11 cellular contexts compared by ENCODE assay signal in the genomic region with DNA sequence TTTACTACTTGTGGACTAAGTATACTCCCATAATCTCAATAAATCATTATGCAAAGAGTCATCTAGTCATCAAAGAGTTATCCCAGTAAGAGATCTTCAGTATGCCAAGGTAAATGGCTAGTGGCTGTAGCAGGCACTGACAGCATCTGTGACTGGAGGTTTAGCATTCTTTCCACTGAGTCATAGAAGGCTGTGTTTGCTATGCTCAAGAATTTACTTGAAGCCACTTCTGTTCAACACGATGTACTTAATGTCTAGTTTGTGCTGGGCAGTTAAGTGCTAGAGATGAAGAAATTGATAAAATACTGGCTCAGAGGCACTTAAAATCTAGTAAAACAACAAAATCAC. TPM values are rescaled to one million over a fixed set of nuclear protein-coding genes. Genes with fewer than 3 reads are reported as not detected.
DNase-seq lines count a peak whose midpoint lies in the region; ATAC-seq and TF ChIP-seq lines count a peak whose summit lies in the region.
"Had no signal": no experiment of that assay in that cellular context is flagged by ENCODE, and none has a peak within 500 bp of the region (broad histone marks: within the 10 kb centered on the region; RNA-seq: fewer than 3 reads in every experiment).

No MANE protein-coding gene starts in this region.

- ATAC-seq in activated T-cell treated with anti-CD3 and anti-CD28 coated beads, Interleukin-2, amount 50 U/mL, for 72 hours (replicated peaks in 1 of 2): peak; percentile 59 to 64
- ATAC-seq in RWPE2 (ENCODE audit: low read depth) (peak; percentile 85), HG03045 (IDR thresholded peaks at IDR 0.05; ENCODE audit: unreplicated experiment) (no peak)

- peaks cover 33 to 65% of the 10 kb centered on the region in 2 donors for H3K36me3 Mint-ChIP-seq in activated T-cell treated with anti-CD3 and anti-CD28 coated beads, Interleukin-2, amount 50 U/mL, for 72 hours (ENCODE audit: insufficient read depth in 2 of 2)

- peaks cover 86% of the 10 kb centered on the region for H3K4me1 Mint-ChIP-seq in activated T-cell treated with anti-CD3 and anti-CD28 coated beads, Interleukin-2, amount 50 U/mL, for 72 hours (ENCODE audit: low read depth)

- H3K27me3 ChIP-seq in RWPE2 (ENCODE audit: insufficient read depth, poor library complexity, severe bottlenecking): no peaks in the 10 kb centered on the region
- H3K27me3 ChIP-seq: vagina had no signal

- H3K4me3 ChIP-seq in RWPE2 (ENCODE audit: severe bottlenecking) (no peak overlapping the region), fibroblast of mammary gland (ENCODE audit: control insufficient read depth, low read depth, low read length) (no peak overlapping the region)
- H3K4me3 ChIP-seq: vagina had no signal

- H3K27me3 Mint-ChIP-seq in activated T-cell treated with anti-CD3 and anti-CD28 coated beads, Interleukin-2, amount 50 U/mL, for 72 hours (ENCODE audit: low read depth): no peaks in the 10 kb centered on the region
- H3K27me3 Mint-ChIP-seq: CD4-positive, CD25-positive, alpha-beta regulatory T cell had no signal

- TF ChIP-seq CTCF in RWPE2 (IDR thresholded peaks at IDR 0.05; ENCODE audit: poor library complexity, severe bottlenecking): no peak
- TF ChIP-seq CTCF in fibroblast of mammary gland (conservative IDR thresholded peaks at IDR 0.05; ENCODE audit: control insufficient read depth, insufficient read depth, low read depth, low read length): no peak

- H3K36me3 ChIP-seq in RWPE2 (ENCODE audit: low read depth): no peaks in the 10 kb centered on the region
- H3K36me3 ChIP-seq: vagina had no signal

- H3K9me3 Mint-ChIP-seq in activated T-cell treated with anti-CD3 and anti-CD28 coated beads, Interleukin-2, amount 50 U/mL, for 72 hours: peaks cover 6 to 9% of the 10 kb centered on the region in 2 donors

- peaks cover 35% of the 10 kb centered on the region for H3K4me1 ChIP-seq in RWPE2 (ENCODE audit: insufficient read depth, poor library complexity, severe bottlenecking)
- H3K4me1 ChIP-seq: vagina had no signal

- no peak for DNase-seq in activated T-cell treated with anti-CD3 and anti-CD28 coated beads, Interleukin-2, amount 50 U/mL, for 72 hours
- DNase-seq in activated T-cell treated with anti-CD3 and anti-CD28 coated beads, Interleukin-2, amount 50 U/mL, for 1 hour: no peak
- DNase-seq in RWPE2 (ENCODE audit: low spot score) (no peak), fibroblast of mammary gland (ENCODE audit: low read depth) (peak; percentile 38), stromal cell of bone marrow (ENCODE audit: low read depth) (peak; percentile 52), caudate nucleus (lab: John Stamatoyannopoulos, UW) (no peak), activated gamma-delta T cell (lab: John Stamatoyannopoulos, UW) (no peak)
- DNase-seq: CD4-positive, CD25-positive, alpha-beta regulatory T cell; Kasumi-1 had no signal

- H3K27ac Mint-ChIP-seq in activated T-cell treated with anti-CD3 and anti-CD28 coated beads, Interleukin-2, amount 50 U/mL, for 72 hours: peak overlapping the region; percentile 74

- H3K27ac ChIP-seq in RWPE2 (ENCODE audit: poor library complexity, severe bottlenecking) (peak overlapping the region; percentile 94), caudate nucleus (ENCODE audit: low read depth, low read length) (no peak overlapping the region)
- H3K27ac ChIP-seq: vagina had no signal

- no peaks in the 10 kb centered on the region for H3K9me3 ChIP-seq in RWPE2 (ENCODE audit: severe bottlenecking)
- H3K9me3 ChIP-seq: vagina had no signal

- H3K4me3 Mint-ChIP-seq in activated T-cell treated with anti-CD3 and anti-CD28 coated beads, Interleukin-2, amount 50 U/mL, for 72 hours: peak overlapping the region; percentile 15 to 55
- H3K4me3 Mint-ChIP-seq: CD4-positive, CD25-positive, alpha-beta regulatory T cell had no signal

RNA-seq across cellular contexts. Expression of a gene that starts 13.1 kb away (rescaled TPM):
- 100 to 1,000 TPM; 360 to 597 TPM for total RNA-seq in activated T-cell treated with anti-CD3 and anti-CD28 coated beads, Interleukin-2, amount 50 U/mL, for 72 hours

RNA-seq across cellular contexts. Expression of a gene that starts 40.1 kb away (rescaled TPM):
- total RNA-seq in activated T-cell treated with anti-CD3 and anti-CD28 coated beads, Interleukin-2, amount 50 U/mL, for 72 hours: 10 to 100 TPM; 88.9 to 99.6 TPM

Comparison
In these comparisons a context has a peak if more than half of its experiments do, and no peak if none do; other contexts are left out.
1. DNase-seq: peak in fibroblast of mammary gland (single experiment) and stromal cell of bone marrow (single experiment); none in activated T-cell treated with anti-CD3 and anti-CD28 coated beads, Interleukin-2, amount 50 U/mL, for 72 hours (0 of 2), activated T-cell treated with anti-CD3 and anti-CD28 coated beads, Interleukin-2, amount 50 U/mL, for 1 hour (single experiment), RWPE2 (single experiment), caudate nucleus (0 of 61) and activated gamma-delta T cell (single experiment).